ENCODE assay signal across 8 cellular contexts in genomic region chr14:74713395-74713735, GRCh38. TPM values are rescaled to one million over a fixed set of nuclear protein-coding genes. Genes with fewer than 3 reads are reported as not detected.
DNase-seq lines count a peak whose midpoint lies in the region; ATAC-seq, FAIRE-seq and TF ChIP-seq lines count a peak whose summit lies in the region.

No MANE protein-coding gene starts in this region.

- no peaks in the 10 kb centered on the region for H3K27me3 Mint-ChIP-seq in CD8-positive, alpha-beta T cell (ENCODE audit: low read depth)

- no peaks in the 10 kb centered on the region for H3K27me3 ChIP-seq in CD8-positive, alpha-beta T cell (ENCODE audit: insufficient read depth, low read length)
- no peaks in the 10 kb centered on the region for H3K27me3 ChIP-seq in OCI-LY3 (ENCODE audit: low read depth, low read length)
- H3K27me3 ChIP-seq in neuron (ENCODE audit: insufficient read depth, low read length) = no peaks in the 10 kb centered on the region

- FAIRE-seq in HTR-8/SVneo (lab: Jason Lieb, UNC) = no peak

- POLR2A ChIA-PET in CD8-positive, alpha-beta T cell (lab: Charles Lee) = interaction anchor here (1.3 to 1.4 kb wide), 2 partner anchors 17 to 95 kb away, joined by 3 to 5 read pairs; no protein-coding TSS in a partner anchor

- H2AFZ ChIP-seq in OCI-LY3 (ENCODE audit: low read depth, low read length) = peak overlapping the region; percentile 75; the same call in 1 of the 2 replicates
- H2AFZ ChIP-seq in neuron (ENCODE audit: low read depth, low read length) = peak overlapping the region; percentile 7

- DNase-seq in CD8-positive, alpha-beta T cell = no peak
- DNase-seq in epithelial cell of esophagus (ENCODE audit: low read depth) (no peak), HTR-8/SVneo (ENCODE audit: insufficient read length, low spot score) (no peak), NCI-H2107 treated with DMSO at 0.1 percent for 48 hours (lab: John Stamatoyannopoulos, UW; ENCODE audit: unreplicated experiment) (no peak), SIG-M5 (lab: John Stamatoyannopoulos, UW) (no peak), NCI-H446 (lab: John Stamatoyannopoulos, UW) (no peak)

- peaks cover 63% of the 10 kb centered on the region for H3K4me1 Mint-ChIP-seq in CD8-positive, alpha-beta T cell (ENCODE audit: low read depth)

- H3K4me3 Mint-ChIP-seq in CD8-positive, alpha-beta T cell = peak overlapping the region; percentile 98

- H3K27ac ChIP-seq in CD8-positive, alpha-beta T cell (ENCODE audit: low read depth, low read length) = peak overlapping the region; percentile 78
- H3K27ac ChIP-seq in OCI-LY3 (ENCODE audit: low read length) = no peak overlapping the region; the same call in 1 of the 2 replicates

- intact Hi-C loops in CD8-positive, alpha-beta T cell (cut with DNase I, micrococcal nuclease) = loop anchor here (1.0 to 10.0 kb wide), 13 partner anchors 50 to 1271 kb away; partner anchors contain the start of genes DLST (in 2 of the 2), ISCA2 (in 2 of the 2), NPC2 (in 2 of the 2) and YLPM1 (in 2 of the 2)

- peaks cover 4% of the 10 kb centered on the region for H3K36me3 ChIP-seq in CD8-positive, alpha-beta T cell (ENCODE audit: insufficient read depth, low read length)
- H3K36me3 ChIP-seq in OCI-LY3 (replicated peaks; ENCODE audit: low read depth, low read length) (peaks cover 19% of the 10 kb centered on the region), neuron (ENCODE audit: insufficient read depth, low read length) (peaks cover 31% of the 10 kb centered on the region)

- ATAC-seq in CD8-positive, alpha-beta T cell = peak; percentile 7

- no peaks in the 10 kb centered on the region for H3K9me3 Mint-ChIP-seq in CD8-positive, alpha-beta T cell

- peak overlapping the region; percentile 74 for H3K4me2 ChIP-seq in OCI-LY3 (ENCODE audit: low read length)

- H3K36me3 Mint-ChIP-seq in CD8-positive, alpha-beta T cell = peaks cover 45% of the 10 kb centered on the region

- CTCF ChIA-PET in CD8-positive, alpha-beta T cell (lab: Charles Lee) = interaction anchor here (3.7 kb wide), 1 partner anchor 104 kb away, joined by 14 read pairs; no protein-coding TSS in a partner anchor

- H3K4me1 ChIP-seq in CD8-positive, alpha-beta T cell (ENCODE audit: insufficient read depth, low read length) = peaks cover 24% of the 10 kb centered on the region
- peaks cover 15% of the 10 kb centered on the region for H3K4me1 ChIP-seq in OCI-LY3 (ENCODE audit: low read length)
- peaks cover 15% of the 10 kb centered on the region for H3K4me1 ChIP-seq in neuron (ENCODE audit: insufficient read depth, low read length)

- peaks cover 9% of the 10 kb centered on the region; the same call in 1 of the 2 replicates for H4K20me1 ChIP-seq in OCI-LY3 (ENCODE audit: insufficient read depth, low read length)

- H3K79me2 ChIP-seq in OCI-LY3 (ENCODE audit: low read length) = peaks cover 58% of the 10 kb centered on the region

- TF ChIP-seq CTCF in CD8-positive, alpha-beta T cell (IDR thresholded peaks at IDR 0.05) = no peak
- TF ChIP-seq CTCF in OCI-LY3 (IDR thresholded peaks at IDR 0.05; ENCODE audit: low read depth, low read length) (no peak), epithelial cell of esophagus (IDR thresholded peaks at IDR 0.05; ENCODE audit: insufficient read depth, low read depth, low read length, missing control alignments) (no peak)

- peak overlapping the region; percentile 99 for H3K27ac Mint-ChIP-seq in CD8-positive, alpha-beta T cell

- no peaks in the 10 kb centered on the region for H3K9me3 ChIP-seq in CD8-positive, alpha-beta T cell (ENCODE audit: low read length)
- H3K9me3 ChIP-seq in OCI-LY3 (ENCODE audit: insufficient read depth, low read length) (no peaks in the 10 kb centered on the region), neuron (ENCODE audit: low read length) (no peaks in the 10 kb centered on the region)

- peak overlapping the region; percentile 70 for H3K9ac ChIP-seq in OCI-LY3 (ENCODE audit: low read length)

- H3K4me3 ChIP-seq in CD8-positive, alpha-beta T cell (ENCODE audit: low read depth, low read length) = peak overlapping the region; percentile 63
- H3K4me3 ChIP-seq in OCI-LY3 (ENCODE audit: low read length) (peak overlapping the region; percentile 87), epithelial cell of esophagus (ENCODE audit: low read length) (peak overlapping the region; percentile 74), neuron (ENCODE audit: low read length) (peak overlapping the region; percentile 96)

RNA-seq across cellular contexts. Expression of gene FCF1, which starts 0.4 kb away (rescaled TPM):
- 10 to 100 TPM; 32.6 to 34.0 TPM for total RNA-seq in CD8-positive, alpha-beta T cell

RNA-seq across cellular contexts. Expression of gene AREL1, which starts 0.5 kb away (rescaled TPM):
- total RNA-seq in CD8-positive, alpha-beta T cell = 10 to 100 TPM; 44.5 to 60.1 TPM

RNA-seq across cellular contexts. Expression of gene YLPM1, which starts 49.8 kb away (rescaled TPM):
- total RNA-seq in CD8-positive, alpha-beta T cell = 10 to 100 TPM; 77.3 to 78.8 TPM
